ENCODE assay signal across 8 cellular contexts in genomic region chr2:7286120-7286519, GRCh38.
"Had no signal": no experiment of that assay in that cellular context is flagged by ENCODE, and none has a peak within 500 bp of the region (broad histone marks: within the 10 kb centered on the region; RNA-seq: fewer than 3 reads in every experiment).

No MANE protein-coding gene starts in this region.

- FAIRE-seq: G401.6, GM12878, GM12891, GM12892, GM18507, GM19239 had no signal

- ATAC-seq: GM12878 had no signal

- H3K4me3 ChIP-seq: GM12878 had no signal

- DNase-seq: GDM1, GF-D8 had no signal
